In the genomic region with DNA sequence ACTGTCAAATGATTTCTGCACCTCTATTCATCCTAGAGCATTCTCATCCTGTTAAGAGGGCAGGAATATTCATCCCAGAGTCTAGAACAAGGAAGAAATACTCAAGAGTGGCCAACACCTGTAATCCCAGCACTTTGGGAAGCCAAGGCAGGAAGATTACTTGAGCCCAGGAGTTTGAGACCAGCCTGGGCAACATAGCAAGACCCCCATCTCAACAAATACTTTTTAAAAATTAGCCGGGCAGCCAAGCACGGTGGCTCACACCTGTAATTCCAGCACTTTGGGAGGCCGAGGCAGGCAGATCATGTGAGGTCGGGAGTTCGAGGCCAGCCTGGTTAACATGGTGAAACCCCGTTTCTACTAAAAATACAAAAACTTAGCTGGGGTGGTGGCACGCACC, we compare ENCODE assay signal across 2 cellular contexts. TPM values are rescaled to one million over a fixed set of nuclear protein-coding genes. Genes with fewer than 3 reads are reported as not detected.
"Had no signal": no experiment of that assay in that cellular context is flagged by ENCODE, and none has a peak within 500 bp of the region (broad histone marks: within the 10 kb centered on the region; RNA-seq: fewer than 3 reads in every experiment).

No MANE protein-coding gene starts in this region.

RNA-seq across cellular contexts. Expression of gene RIPOR3, which starts 6.9 kb away (rescaled TPM):
- total RNA-seq: SK-MEL-5; T-helper 1 cell treated with Interleukin-12 subunit alpha and Interleukin-12 subunit beta and Interleukin-4 antibody, amounts not matched to agents 30 ng/mL and 1 ng/mL, for 36 hours had no signal
